16 cellular contexts compared by ENCODE assay signal in the genomic region with DNA sequence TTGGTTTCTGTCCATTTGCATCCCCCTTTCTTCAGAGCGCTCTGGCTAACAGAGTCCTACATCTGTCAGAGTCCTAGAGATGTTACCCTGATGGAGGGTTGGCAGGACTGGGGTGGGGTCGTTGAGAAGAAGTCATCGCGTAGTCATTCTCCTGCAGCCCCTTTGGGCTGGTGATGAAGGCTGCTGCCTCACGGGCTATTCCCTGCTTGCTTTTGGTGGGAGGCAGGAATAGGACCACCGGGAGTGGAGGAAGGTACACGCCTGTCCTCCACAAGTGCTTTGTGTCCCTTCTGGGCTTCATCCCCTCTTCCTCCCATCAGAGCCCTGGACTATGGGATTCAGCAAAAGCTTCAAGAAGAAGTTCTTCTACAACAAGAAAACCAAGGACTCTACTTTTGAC. TPM values are rescaled to one million over a fixed set of nuclear protein-coding genes. Genes with fewer than 3 reads are reported as not detected.
DNase-seq lines count a peak whose midpoint lies in the region; ATAC-seq and TF ChIP-seq lines count a peak whose summit lies in the region.
"Had no signal": no experiment of that assay in that cellular context is flagged by ENCODE, and none has a peak within 500 bp of the region (broad histone marks: within the 10 kb centered on the region; RNA-seq: fewer than 3 reads in every experiment).

No MANE protein-coding gene starts in this region.

- H3K4me3 ChIP-seq in CD8-positive, alpha-beta T cell (ENCODE audit: low read depth, low read length), result no peak overlapping the region
- no peak overlapping the region for H3K4me3 ChIP-seq in RWPE2 (ENCODE audit: severe bottlenecking)
- H3K4me3 ChIP-seq in neural cell (ENCODE audit: low read length), result no peak overlapping the region
- no peak overlapping the region for H3K4me3 ChIP-seq in transverse colon
- H3K4me3 ChIP-seq: GM23338 had no signal

- H4K20me1 ChIP-seq in neural cell (ENCODE audit: insufficient read depth), result no peaks in the 10 kb centered on the region

- no peak for ATAC-seq in activated T-cell treated with anti-CD3 and anti-CD28 coated beads, Interleukin-2, amount 50 U/mL, for 72 hours (replicated peaks in 1 of 2)
- no peak for ATAC-seq in CD8-positive, alpha-beta T cell
- ATAC-seq in RWPE2 (ENCODE audit: low read depth), result no peak
- ATAC-seq: GM23338 had no signal

- no peaks in the 10 kb centered on the region for H3K9me3 Mint-ChIP-seq in activated T-cell treated with anti-CD3 and anti-CD28 coated beads, Interleukin-2, amount 50 U/mL, for 24 hours
- no peaks in the 10 kb centered on the region for H3K9me3 Mint-ChIP-seq in activated T-cell treated with anti-CD3 and anti-CD28 coated beads, Interleukin-2, amount 50 U/mL, for 72 hours
- no peaks in the 10 kb centered on the region for H3K9me3 Mint-ChIP-seq in CD8-positive, alpha-beta T cell
- no peaks in the 10 kb centered on the region for H3K9me3 Mint-ChIP-seq in mesothelial cell of epicardium
- H3K9me3 Mint-ChIP-seq: CD4-positive, alpha-beta T cell; GM23338 had no signal

- H3K4me1 ChIP-seq in CD8-positive, alpha-beta T cell (ENCODE audit: insufficient read depth, low read length), result peaks cover 2% of the 10 kb centered on the region
- no peaks in the 10 kb centered on the region for H3K4me1 ChIP-seq in RWPE2 (ENCODE audit: insufficient read depth, poor library complexity, severe bottlenecking)
- H3K4me1 ChIP-seq in transverse colon, result no peaks in the 10 kb centered on the region

- peaks cover 5% of the 10 kb centered on the region for H3K4me1 Mint-ChIP-seq in activated T-cell treated with anti-CD3 and anti-CD28 coated beads, Interleukin-2, amount 50 U/mL, for 24 hours (ENCODE audit: low read depth)
- H3K4me1 Mint-ChIP-seq in activated T-cell treated with anti-CD3 and anti-CD28 coated beads, Interleukin-2, amount 50 U/mL, for 72 hours (ENCODE audit: low read depth), result no peaks in the 10 kb centered on the region
- no peaks in the 10 kb centered on the region for H3K4me1 Mint-ChIP-seq in CD8-positive, alpha-beta T cell (ENCODE audit: low read depth)
- H3K4me1 Mint-ChIP-seq in mesothelial cell of epicardium, result no peaks in the 10 kb centered on the region
- H3K4me1 Mint-ChIP-seq: B cell had no signal

- DNase-seq in activated T-cell treated with anti-CD3 and anti-CD28 coated beads, Interleukin-2, amount 50 U/mL, for 24 hours, result no peak
- no peak for DNase-seq in activated T-cell treated with anti-CD3 and anti-CD28 coated beads, Interleukin-2, amount 50 U/mL, for 72 hours
- DNase-seq in CD8-positive, alpha-beta T cell, result no peak
- peak; percentile 11 for DNase-seq in RWPE2 (ENCODE audit: low spot score)
- no peak for DNase-seq in GM13976 (ENCODE audit: low spot score)
- DNase-seq in transverse colon, result no peak
- DNase-seq in mesothelial cell of epicardium (ENCODE audit: low spot score in 2 of 2, unreplicated experiment in 2 of 2), result no peak
- DNase-seq: C1 segment of cervical spinal cord; CD4-positive, alpha-beta T cell; DMS153; DMS79 treated with DMSO at 0.1 percent for 48 hours; EL; H7 had no signal

- peak overlapping the region; percentile 72 for H3K27ac Mint-ChIP-seq in activated T-cell treated with anti-CD3 and anti-CD28 coated beads, Interleukin-2, amount 50 U/mL, for 24 hours
- no peak overlapping the region for H3K27ac Mint-ChIP-seq in activated T-cell treated with anti-CD3 and anti-CD28 coated beads, Interleukin-2, amount 50 U/mL, for 72 hours
- peak overlapping the region; percentile 66 for H3K27ac Mint-ChIP-seq in CD8-positive, alpha-beta T cell
- H3K27ac Mint-ChIP-seq in mesothelial cell of epicardium, result no peak overlapping the region
- H3K27ac Mint-ChIP-seq: B cell; CD4-positive, alpha-beta T cell; GM23338 had no signal

- no peaks in the 10 kb centered on the region for H3K27me3 ChIP-seq in CD8-positive, alpha-beta T cell (ENCODE audit: insufficient read depth, low read length)
- H3K27me3 ChIP-seq in RWPE2 (ENCODE audit: insufficient read depth, poor library complexity, severe bottlenecking) (no peaks in the 10 kb centered on the region), neural cell (ENCODE audit: insufficient read depth, low read depth, low read length) (no peaks in the 10 kb centered on the region), transverse colon (no peaks in the 10 kb centered on the region)

- intact Hi-C loops in CD8-positive, alpha-beta T cell (cut with DNase I, micrococcal nuclease), result no loop called here
- intact Hi-C loops in transverse colon (cut with DNase I; ENCODE audit: low total_unique reads), result no loop called here

- H3K27me3 Mint-ChIP-seq in activated T-cell treated with anti-CD3 and anti-CD28 coated beads, Interleukin-2, amount 50 U/mL, for 24 hours, result no peaks in the 10 kb centered on the region
- H3K27me3 Mint-ChIP-seq in activated T-cell treated with anti-CD3 and anti-CD28 coated beads, Interleukin-2, amount 50 U/mL, for 72 hours (ENCODE audit: low read depth), result no peaks in the 10 kb centered on the region
- no peaks in the 10 kb centered on the region for H3K27me3 Mint-ChIP-seq in CD8-positive, alpha-beta T cell (ENCODE audit: low read depth)
- no peaks in the 10 kb centered on the region for H3K27me3 Mint-ChIP-seq in mesothelial cell of epicardium (ENCODE audit: low read depth)
- H3K27me3 Mint-ChIP-seq: B cell; CD4-positive, alpha-beta T cell had no signal

- no peaks in the 10 kb centered on the region for H3K9me3 ChIP-seq in CD8-positive, alpha-beta T cell (ENCODE audit: low read length)
- H3K9me3 ChIP-seq in RWPE2 (ENCODE audit: severe bottlenecking) (no peaks in the 10 kb centered on the region), neural cell (ENCODE audit: low read length) (no peaks in the 10 kb centered on the region), transverse colon (no peaks in the 10 kb centered on the region)

- H3F3A ChIP-seq in neural cell (ENCODE audit: insufficient read depth, low read length, poor library complexity, severe bottlenecking), result no peaks in the 10 kb centered on the region

- no peak for TF ChIP-seq POLR2A in transverse colon (IDR thresholded peaks at IDR 0.05)

- H3K9me2 ChIP-seq in neural cell (ENCODE audit: insufficient read depth, low read length), result no peaks in the 10 kb centered on the region

- no peaks in the 10 kb centered on the region for H3K79me2 ChIP-seq in neural cell (replicated peaks; ENCODE audit: insufficient read depth, low read length)

- CTCF ChIA-PET in CD8-positive, alpha-beta T cell (lab: Charles Lee), result interaction anchor here (0.9 to 10.0 kb wide), 2 partner anchors 85 to 213 kb away, joined by 5 to 191 read pairs; no protein-coding TSS in a partner anchor

- TF ChIP-seq RAD21 in neural cell (conservative IDR thresholded peaks at IDR 0.05), result no peak

- WGBS in transverse colon (ENCODE audit: low coverage in 1 of 2), 2 donors, result 96% methylated on average over 7 of the region's 7 CpGs; no CpG with 5 or more reads in 1 of the 2 donors

- no peak for TF ChIP-seq CTCF in CD8-positive, alpha-beta T cell (IDR thresholded peaks at IDR 0.05)
- TF ChIP-seq CTCF in RWPE2 (IDR thresholded peaks at IDR 0.05; ENCODE audit: poor library complexity, severe bottlenecking), result no peak
- TF ChIP-seq CTCF in neural cell (IDR thresholded peaks at IDR 0.05; ENCODE audit: poor library complexity, severe bottlenecking), result no peak
- no peak for TF ChIP-seq CTCF in GM13976 (IDR thresholded peaks at IDR 0.05; ENCODE audit: borderline replicate concordance, control extremely low read depth, extremely low read depth, insufficient read depth, missing control alignments)
- no peak for TF ChIP-seq CTCF in transverse colon (IDR thresholded peaks at IDR 0.05)
- TF ChIP-seq CTCF in mesothelial cell of epicardium (IDR thresholded peaks at IDR 0.05; ENCODE audit: unreplicated experiment), result no peak

- H3K4me2 ChIP-seq in neural cell (ENCODE audit: low read length), result no peak overlapping the region
- H3K4me2 ChIP-seq: GM23338 had no signal

- no peak for TF ChIP-seq EP300 in neural cell (conservative IDR thresholded peaks at IDR 0.05; ENCODE audit: poor library complexity, severe bottlenecking)
- no peak for TF ChIP-seq EP300 in transverse colon (IDR thresholded peaks at IDR 0.05; ENCODE audit: low read depth)

- peaks cover 61% of the 10 kb centered on the region for H3K36me3 ChIP-seq in CD8-positive, alpha-beta T cell (ENCODE audit: insufficient read depth, low read length)
- H3K36me3 ChIP-seq in RWPE2 (ENCODE audit: low read depth) (peaks cover 57% of the 10 kb centered on the region), neural cell (ENCODE audit: insufficient read depth, low read length) (no peaks in the 10 kb centered on the region), transverse colon (peaks cover 0 to 26% (median 6%) of the 10 kb centered on the region in 4 donors)

- POLR2A ChIA-PET in CD8-positive, alpha-beta T cell (lab: Charles Lee), result no interaction called here

- H3K4me3 Mint-ChIP-seq in activated T-cell treated with anti-CD3 and anti-CD28 coated beads, Interleukin-2, amount 50 U/mL, for 24 hours, result no peak overlapping the region
- H3K4me3 Mint-ChIP-seq in activated T-cell treated with anti-CD3 and anti-CD28 coated beads, Interleukin-2, amount 50 U/mL, for 72 hours, result no peak overlapping the region
- H3K4me3 Mint-ChIP-seq in CD8-positive, alpha-beta T cell, result no peak overlapping the region
- no peak overlapping the region for H3K4me3 Mint-ChIP-seq in mesothelial cell of epicardium
- H3K4me3 Mint-ChIP-seq: B cell; CD4-positive, alpha-beta T cell; GM23338 had no signal

- no peak overlapping the region for H3K27ac ChIP-seq in CD8-positive, alpha-beta T cell (ENCODE audit: low read depth, low read length)
- H3K27ac ChIP-seq in RWPE2 (ENCODE audit: poor library complexity, severe bottlenecking) (no peak overlapping the region), neural cell (ENCODE audit: low read length) (peak overlapping the region; percentile 91), transverse colon (no peak overlapping the region)

- peaks cover 96% of the 10 kb centered on the region for H3K36me3 Mint-ChIP-seq in activated T-cell treated with anti-CD3 and anti-CD28 coated beads, Interleukin-2, amount 50 U/mL, for 24 hours (ENCODE audit: low read depth)
- peaks cover 6 to 9% of the 10 kb centered on the region in 2 donors for H3K36me3 Mint-ChIP-seq in activated T-cell treated with anti-CD3 and anti-CD28 coated beads, Interleukin-2, amount 50 U/mL, for 72 hours (ENCODE audit: insufficient read depth in 2 of 2)
- H3K36me3 Mint-ChIP-seq in CD8-positive, alpha-beta T cell, result peaks cover 87% of the 10 kb centered on the region
- H3K36me3 Mint-ChIP-seq in mesothelial cell of epicardium, result peaks cover 23% of the 10 kb centered on the region

- in situ Hi-C loops in GM13976 (cut with MboI; ENCODE audit: low sequenced_read_pairs, unreplicated experiment) (loop anchor here (25.0 kb wide), 1 partner anchor 208 kb away; a partner anchor contains a TSS), transverse colon (cut with MboI; ENCODE audit: low pct_ligation_motif_present in 1 of 4, low pct_unique_long_range_greater_than_20kb in 1 of 4, low sequenced_read_pairs in 3 of 4) (no loop called here)

- peak overlapping the region; percentile 70 for H3K9ac ChIP-seq in neural cell (ENCODE audit: low read length)

- no peak overlapping the region for H2AFZ ChIP-seq in neural cell (ENCODE audit: low read depth, low read length)
- H2AFZ ChIP-seq: GM23338 had no signal

RNA-seq across cellular contexts. Expression of a gene that starts 20.9 kb away (rescaled TPM):
- total RNA-seq in activated T-cell treated with anti-CD3 and anti-CD28 coated beads, Interleukin-2, amount 50 U/mL, for 72 hours, result 10 to 100 TPM; 32.2 to 36.4 TPM
- 1 to 10 TPM; 5.4 to 6.2 TPM for total RNA-seq in CD8-positive, alpha-beta T cell
- 207 and 220 TPM in 2 replicates for polyA plus RNA-seq in neural cell
- polyA minus RNA-seq in neural cell, result 35.5 and 45.4 TPM in 2 replicates
- total RNA-seq in transverse colon (10 to 100 TPM in 2 of 4 donors, not detected in 2; 16.9 to 21.8 TPM), mesothelial cell of epicardium (23.8 to 26.0 TPM (median 24.8 TPM) in 3 replicates)

RNA-seq across cellular contexts. Expression of a gene that starts 45.8 kb away (rescaled TPM):
- total RNA-seq in activated T-cell treated with anti-CD3 and anti-CD28 coated beads, Interleukin-2, amount 50 U/mL, for 72 hours, result 10 to 100 TPM; 84.1 to 86.9 TPM
- total RNA-seq in CD8-positive, alpha-beta T cell, result 10 to 100 TPM; 74.8 to 79.5 TPM
- polyA plus RNA-seq in neural cell, result 64.1 and 65.0 TPM in 2 replicates
- polyA minus RNA-seq in neural cell, result 52.1 and 58.6 TPM in 2 replicates
- total RNA-seq in transverse colon (10 to 100 TPM; 16.5 to 40.6 (median 24.9) TPM), mesothelial cell of epicardium (57.3 to 60.1 TPM (median 59.8 TPM) in 3 replicates)

Comparison
In these comparisons a context has a peak if more than half of its experiments do, and no peak if none do; other contexts are left out.
1. H3K27ac Mint-ChIP-seq: peak in activated T-cell treated with anti-CD3 and anti-CD28 coated beads, Interleukin-2, amount 50 U/mL, for 24 hours (single experiment) and CD8-positive, alpha-beta T cell (single experiment); none in activated T-cell treated with anti-CD3 and anti-CD28 coated beads, Interleukin-2, amount 50 U/mL, for 72 hours (single experiment) and mesothelial cell of epicardium (single experiment).